In the genomic region with DNA sequence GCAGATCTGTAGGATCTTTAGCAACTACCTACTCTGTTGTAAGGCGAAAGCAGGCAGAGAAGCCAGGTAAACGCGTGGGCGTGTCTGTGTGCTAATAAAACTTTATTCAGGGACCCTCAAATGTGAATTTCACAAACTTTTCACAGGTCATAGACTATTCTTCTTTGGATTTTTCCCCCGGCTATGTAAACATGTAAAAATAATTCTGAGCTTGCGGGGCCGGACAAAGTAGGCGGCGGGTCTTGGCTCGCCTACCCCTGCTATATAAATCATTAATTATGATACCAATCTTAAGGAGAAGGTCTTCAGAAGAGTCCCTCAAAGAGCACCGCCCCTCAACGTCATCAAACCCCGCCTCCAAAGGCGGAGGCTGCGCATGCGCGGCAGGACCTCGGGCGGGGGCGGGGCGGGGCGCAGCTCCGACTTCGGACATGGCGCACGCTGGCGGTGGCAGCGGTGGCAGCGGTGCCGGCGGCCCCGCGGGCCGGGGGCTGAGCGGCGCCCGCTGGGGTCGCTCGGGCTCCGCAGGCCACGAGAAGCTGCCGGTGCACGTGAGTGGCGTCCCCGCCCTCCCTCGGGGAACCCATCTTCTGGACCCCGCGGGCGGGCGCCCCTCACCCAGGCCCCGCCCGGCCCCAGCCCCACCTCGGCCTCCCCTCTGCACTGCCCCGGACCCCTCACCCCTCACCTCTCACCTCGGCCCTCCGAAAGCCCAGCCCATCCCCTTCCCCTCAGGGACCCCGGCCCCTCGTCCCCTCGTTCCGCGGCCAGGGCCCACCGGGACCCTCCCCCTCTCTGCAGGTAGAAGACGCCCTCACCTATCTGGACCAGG, we compare ENCODE assay signal across 8 cellular contexts. TPM values are rescaled to one million over a fixed set of nuclear protein-coding genes. Genes with fewer than 3 reads are reported as not detected.
DNase-seq lines count a peak whose midpoint lies in the region; ATAC-seq and TF ChIP-seq lines count a peak whose summit lies in the region.

A gene with protein sequence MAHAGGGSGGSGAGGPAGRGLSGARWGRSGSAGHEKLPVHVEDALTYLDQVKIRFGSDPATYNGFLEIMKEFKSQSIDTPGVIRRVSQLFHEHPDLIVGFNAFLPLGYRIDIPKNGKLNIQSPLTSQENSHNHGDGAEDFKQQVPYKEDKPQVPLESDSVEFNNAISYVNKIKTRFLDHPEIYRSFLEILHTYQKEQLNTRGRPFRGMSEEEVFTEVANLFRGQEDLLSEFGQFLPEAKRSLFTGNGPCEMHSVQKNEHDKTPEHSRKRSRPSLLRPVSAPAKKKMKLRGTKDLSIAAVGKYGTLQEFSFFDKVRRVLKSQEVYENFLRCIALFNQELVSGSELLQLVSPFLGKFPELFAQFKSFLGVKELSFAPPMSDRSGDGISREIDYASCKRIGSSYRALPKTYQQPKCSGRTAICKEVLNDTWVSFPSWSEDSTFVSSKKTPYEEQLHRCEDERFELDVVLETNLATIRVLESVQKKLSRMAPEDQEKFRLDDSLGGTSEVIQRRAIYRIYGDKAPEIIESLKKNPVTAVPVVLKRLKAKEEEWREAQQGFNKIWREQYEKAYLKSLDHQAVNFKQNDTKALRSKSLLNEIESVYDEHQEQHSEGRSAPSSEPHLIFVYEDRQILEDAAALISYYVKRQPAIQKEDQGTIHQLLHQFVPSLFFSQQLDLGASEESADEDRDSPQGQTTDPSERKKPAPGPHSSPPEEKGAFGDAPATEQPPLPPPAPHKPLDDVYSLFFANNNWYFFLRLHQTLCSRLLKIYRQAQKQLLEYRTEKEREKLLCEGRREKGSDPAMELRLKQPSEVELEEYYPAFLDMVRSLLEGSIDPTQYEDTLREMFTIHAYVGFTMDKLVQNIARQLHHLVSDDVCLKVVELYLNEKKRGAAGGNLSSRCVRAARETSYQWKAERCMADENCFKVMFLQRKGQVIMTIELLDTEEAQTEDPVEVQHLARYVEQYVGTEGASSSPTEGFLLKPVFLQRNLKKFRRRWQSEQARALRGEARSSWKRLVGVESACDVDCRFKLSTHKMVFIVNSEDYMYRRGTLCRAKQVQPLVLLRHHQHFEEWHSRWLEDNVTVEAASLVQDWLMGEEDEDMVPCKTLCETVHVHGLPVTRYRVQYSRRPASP (plus strand): TSS at position 409 of the 832 bp plus-strand sequence. CDS start 23 bp downstream, at position 432.

- H3K36me3 ChIP-seq in ES-I3 (ENCODE audit: insufficient read depth, low read length): peaks cover 23% of the 10 kb centered on the region
- H3K36me3 ChIP-seq in kidney epithelial cell (ENCODE audit: control insufficient read depth, insufficient read depth, low read length): peaks cover 5% of the 10 kb centered on the region

- H3K4me3 ChIP-seq in kidney epithelial cell (ENCODE audit: low read depth, low read length): peak within 1 kb of the TSS; percentile 93

- TF ChIP-seq CTCF in chondrocyte (IDR thresholded peaks at IDR 0.05) (no peak), kidney epithelial cell (IDR thresholded peaks at IDR 0.05; ENCODE audit: insufficient read depth, low read length, poor library complexity, severe bottlenecking) (no peak)

- no peaks in the 10 kb centered on the region for H3K27me3 ChIP-seq in kidney epithelial cell (ENCODE audit: control insufficient read depth, insufficient read depth, low read length)

- peaks cover 12% of the 10 kb centered on the region for H3K4me1 ChIP-seq in ES-I3 (ENCODE audit: insufficient read depth, low read length)

- H3K9ac ChIP-seq in ES-I3 (ENCODE audit: low read depth, low read length): peak within 1 kb of the TSS; percentile 90

- peak within 1 kb of the TSS; percentile 80 for H3K27ac Mint-ChIP-seq in chondrocyte (ENCODE audit: unreplicated experiment)

- no peaks in the 10 kb centered on the region for H3K9me3 ChIP-seq in ES-I3 (ENCODE audit: control insufficient read depth, insufficient read depth, low read length)

- H3K9me3 Mint-ChIP-seq in chondrocyte (ENCODE audit: low read depth): no peaks in the 10 kb centered on the region

- peak within 1 kb of the TSS; percentile 79 for H3K4me3 Mint-ChIP-seq in chondrocyte (ENCODE audit: unreplicated experiment)

- peaks cover 39% of the 10 kb centered on the region for H3K4me1 Mint-ChIP-seq in chondrocyte (ENCODE audit: low read depth)

- peaks cover 13% of the 10 kb centered on the region for H3K36me3 Mint-ChIP-seq in chondrocyte (ENCODE audit: low read depth)

- peak; percentile 79 for ATAC-seq in HG03135 (IDR thresholded peaks at IDR 0.05; ENCODE audit: unreplicated experiment)
- no peak for ATAC-seq in HG02884 (IDR thresholded peaks at IDR 0.05; ENCODE audit: unreplicated experiment)

- H3K27me3 Mint-ChIP-seq in chondrocyte (ENCODE audit: low read depth): no peaks in the 10 kb centered on the region

- peak; percentile 71 to 90 for DNase-seq in NCI-H524 (lab: John Stamatoyannopoulos, UW)
- DNase-seq in activated CD4-positive, alpha-beta T cell treated with anti-CD3 and anti-CD28 coated beads for 48 hours: peak; percentile 91
- no peak for DNase-seq in chondrocyte (ENCODE audit: low spot score)
- peak; percentile 45 for DNase-seq in kidney epithelial cell (ENCODE audit: low read depth)
- peak; percentile 77 to 88 for DNase-seq in stimulated activated CD4-positive, alpha-beta T cell treated with anti-CD3 and anti-CD28 coated beads, Interleukin-15, amount 100 ng/mL, for 1 hour (ENCODE audit: low read depth in 1 of 2, low spot score in 1 of 2)

RNA-seq across cellular contexts. Expression of the gene that starts here (rescaled TPM):
- 59.2 to 62.2 TPM (median 59.7 TPM) in 3 replicates for total RNA-seq in chondrocyte
- total RNA-seq in kidney epithelial cell: 36.6 and 43.5 TPM in 2 replicates
